Comparison of ENCODE assay signal across 1 cellular context in the genomic region with DNA sequence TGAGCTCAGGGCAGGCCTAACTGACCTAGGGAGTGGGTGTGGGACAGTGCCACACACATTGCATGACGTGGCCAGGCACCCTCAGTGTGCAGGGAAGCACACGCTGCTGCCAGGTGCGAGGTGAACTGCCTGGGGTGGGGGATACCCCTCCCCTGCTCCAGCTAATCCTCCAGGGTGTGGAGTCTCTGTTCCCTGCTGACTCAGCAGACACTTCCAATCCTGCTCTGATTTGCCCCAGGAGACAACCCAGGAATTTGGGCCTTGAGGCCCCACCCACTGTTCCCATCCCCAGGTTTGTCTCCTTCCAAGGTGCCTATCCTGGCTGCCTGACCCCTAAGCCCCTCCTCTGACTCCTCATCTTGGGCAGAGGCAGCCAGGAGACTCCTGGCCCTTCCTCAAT.
TF ChIP-seq lines count a peak whose summit lies in the region.

No MANE protein-coding gene starts in this region.

TF ChIP-seq in GM23338, 12 proteins besides CTCF, POLR2A, EP300 and RAD21 (continued from another document):
- TF ChIP-seq, protein P1, sequence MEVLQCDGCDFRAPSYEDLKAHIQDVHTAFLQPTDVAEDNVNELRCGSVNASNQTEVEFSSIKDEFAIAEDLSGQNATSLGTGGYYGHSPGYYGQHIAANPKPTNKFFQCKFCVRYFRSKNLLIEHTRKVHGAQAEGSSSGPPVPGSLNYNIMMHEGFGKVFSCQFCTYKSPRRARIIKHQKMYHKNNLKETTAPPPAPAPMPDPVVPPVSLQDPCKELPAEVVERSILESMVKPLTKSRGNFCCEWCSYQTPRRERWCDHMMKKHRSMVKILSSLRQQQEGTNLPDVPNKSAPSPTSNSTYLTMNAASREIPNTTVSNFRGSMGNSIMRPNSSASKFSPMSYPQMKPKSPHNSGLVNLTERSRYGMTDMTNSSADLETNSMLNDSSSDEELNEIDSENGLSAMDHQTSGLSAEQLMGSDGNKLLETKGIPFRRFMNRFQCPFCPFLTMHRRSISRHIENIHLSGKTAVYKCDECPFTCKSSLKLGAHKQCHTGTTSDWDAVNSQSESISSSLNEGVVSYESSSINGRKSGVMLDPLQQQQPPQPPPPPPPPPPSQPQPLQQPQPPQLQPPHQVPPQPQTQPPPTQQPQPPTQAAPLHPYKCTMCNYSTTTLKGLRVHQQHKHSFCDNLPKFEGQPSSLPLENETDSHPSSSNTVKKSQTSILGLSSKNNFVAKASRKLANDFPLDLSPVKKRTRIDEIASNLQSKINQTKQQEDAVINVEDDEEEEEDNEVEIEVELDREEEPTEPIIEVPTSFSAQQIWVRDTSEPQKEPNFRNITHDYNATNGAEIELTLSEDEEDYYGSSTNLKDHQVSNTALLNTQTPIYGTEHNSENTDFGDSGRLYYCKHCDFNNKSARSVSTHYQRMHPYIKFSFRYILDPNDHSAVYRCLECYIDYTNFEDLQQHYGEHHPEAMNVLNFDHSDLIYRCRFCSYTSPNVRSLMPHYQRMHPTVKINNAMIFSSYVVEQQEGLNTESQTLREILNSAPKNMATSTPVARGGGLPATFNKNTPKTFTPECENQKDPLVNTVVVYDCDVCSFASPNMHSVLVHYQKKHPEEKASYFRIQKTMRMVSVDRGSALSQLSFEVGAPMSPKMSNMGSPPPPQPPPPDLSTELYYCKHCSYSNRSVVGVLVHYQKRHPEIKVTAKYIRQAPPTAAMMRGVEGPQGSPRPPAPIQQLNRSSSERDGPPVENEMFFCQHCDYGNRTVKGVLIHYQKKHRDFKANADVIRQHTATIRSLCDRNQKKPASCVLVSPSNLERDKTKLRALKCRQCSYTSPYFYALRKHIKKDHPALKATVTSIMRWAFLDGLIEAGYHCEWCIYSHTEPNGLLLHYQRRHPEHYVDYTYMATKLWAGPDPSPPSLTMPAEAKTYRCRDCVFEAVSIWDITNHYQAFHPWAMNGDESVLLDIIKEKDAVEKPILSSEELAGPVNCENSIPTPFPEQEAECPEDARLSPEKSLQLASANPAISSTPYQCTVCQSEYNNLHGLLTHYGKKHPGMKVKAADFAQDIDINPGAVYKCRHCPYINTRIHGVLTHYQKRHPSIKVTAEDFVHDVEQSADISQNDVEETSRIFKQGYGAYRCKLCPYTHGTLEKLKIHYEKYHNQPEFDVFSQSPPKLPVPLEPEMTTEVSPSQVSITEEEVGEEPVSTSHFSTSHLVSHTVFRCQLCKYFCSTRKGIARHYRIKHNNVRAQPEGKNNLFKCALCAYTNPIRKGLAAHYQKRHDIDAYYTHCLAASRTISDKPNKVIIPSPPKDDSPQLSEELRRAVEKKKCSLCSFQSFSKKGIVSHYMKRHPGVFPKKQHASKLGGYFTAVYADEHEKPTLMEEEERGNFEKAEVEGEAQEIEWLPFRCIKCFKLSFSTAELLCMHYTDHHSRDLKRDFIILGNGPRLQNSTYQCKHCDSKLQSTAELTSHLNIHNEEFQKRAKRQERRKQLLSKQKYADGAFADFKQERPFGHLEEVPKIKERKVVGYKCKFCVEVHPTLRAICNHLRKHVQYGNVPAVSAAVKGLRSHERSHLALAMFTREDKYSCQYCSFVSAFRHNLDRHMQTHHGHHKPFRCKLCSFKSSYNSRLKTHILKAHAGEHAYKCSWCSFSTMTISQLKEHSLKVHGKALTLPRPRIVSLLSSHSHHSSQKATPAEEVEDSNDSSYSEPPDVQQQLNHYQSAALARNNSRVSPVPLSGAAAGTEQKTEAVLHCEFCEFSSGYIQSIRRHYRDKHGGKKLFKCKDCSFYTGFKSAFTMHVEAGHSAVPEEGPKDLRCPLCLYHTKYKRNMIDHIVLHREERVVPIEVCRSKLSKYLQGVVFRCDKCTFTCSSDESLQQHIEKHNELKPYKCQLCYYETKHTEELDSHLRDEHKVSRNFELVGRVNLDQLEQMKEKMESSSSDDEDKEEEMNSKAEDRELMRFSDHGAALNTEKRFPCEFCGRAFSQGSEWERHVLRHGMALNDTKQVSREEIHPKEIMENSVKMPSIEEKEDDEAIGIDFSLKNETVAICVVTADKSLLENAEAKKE (CRISPR knock-in tag; IDR thresholded peaks at IDR 0.05), result no peak
- TF ChIP-seq POLR2AphosphoS5 (IDR thresholded peaks at IDR 0.05; ENCODE audit: low read depth) (no peak), EZH2 (IDR thresholded peaks at IDR 0.05; ENCODE audit: low read depth, unreplicated experiment) (no peak), ZNF331 (CRISPR knock-in tag; IDR thresholded peaks at IDR 0.05; ENCODE audit: low read depth) (no peak), REST (IDR thresholded peaks at IDR 0.05; ENCODE audit: unreplicated experiment) (no peak), ZNF114 (CRISPR knock-in tag; IDR thresholded peaks at IDR 0.05) (no peak), JUNB (IDR thresholded peaks at IDR 0.05; ENCODE audit: unreplicated experiment) (no peak), EZH2phosphoT487 (IDR thresholded peaks at IDR 0.05; ENCODE audit: unreplicated experiment) (no peak), NANOG (IDR thresholded peaks at IDR 0.05; ENCODE audit: borderline replicate concordance) (no peak)
- TF ChIP-seq, protein P2, sequence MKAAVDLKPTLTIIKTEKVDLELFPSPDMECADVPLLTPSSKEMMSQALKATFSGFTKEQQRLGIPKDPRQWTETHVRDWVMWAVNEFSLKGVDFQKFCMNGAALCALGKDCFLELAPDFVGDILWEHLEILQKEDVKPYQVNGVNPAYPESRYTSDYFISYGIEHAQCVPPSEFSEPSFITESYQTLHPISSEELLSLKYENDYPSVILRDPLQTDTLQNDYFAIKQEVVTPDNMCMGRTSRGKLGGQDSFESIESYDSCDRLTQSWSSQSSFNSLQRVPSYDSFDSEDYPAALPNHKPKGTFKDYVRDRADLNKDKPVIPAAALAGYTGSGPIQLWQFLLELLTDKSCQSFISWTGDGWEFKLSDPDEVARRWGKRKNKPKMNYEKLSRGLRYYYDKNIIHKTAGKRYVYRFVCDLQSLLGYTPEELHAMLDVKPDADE (IDR thresholded peaks at IDR 0.05), result no peak
TF ChIP-seq in GM23338: peak in this region for 0.
